In the genomic region with DNA sequence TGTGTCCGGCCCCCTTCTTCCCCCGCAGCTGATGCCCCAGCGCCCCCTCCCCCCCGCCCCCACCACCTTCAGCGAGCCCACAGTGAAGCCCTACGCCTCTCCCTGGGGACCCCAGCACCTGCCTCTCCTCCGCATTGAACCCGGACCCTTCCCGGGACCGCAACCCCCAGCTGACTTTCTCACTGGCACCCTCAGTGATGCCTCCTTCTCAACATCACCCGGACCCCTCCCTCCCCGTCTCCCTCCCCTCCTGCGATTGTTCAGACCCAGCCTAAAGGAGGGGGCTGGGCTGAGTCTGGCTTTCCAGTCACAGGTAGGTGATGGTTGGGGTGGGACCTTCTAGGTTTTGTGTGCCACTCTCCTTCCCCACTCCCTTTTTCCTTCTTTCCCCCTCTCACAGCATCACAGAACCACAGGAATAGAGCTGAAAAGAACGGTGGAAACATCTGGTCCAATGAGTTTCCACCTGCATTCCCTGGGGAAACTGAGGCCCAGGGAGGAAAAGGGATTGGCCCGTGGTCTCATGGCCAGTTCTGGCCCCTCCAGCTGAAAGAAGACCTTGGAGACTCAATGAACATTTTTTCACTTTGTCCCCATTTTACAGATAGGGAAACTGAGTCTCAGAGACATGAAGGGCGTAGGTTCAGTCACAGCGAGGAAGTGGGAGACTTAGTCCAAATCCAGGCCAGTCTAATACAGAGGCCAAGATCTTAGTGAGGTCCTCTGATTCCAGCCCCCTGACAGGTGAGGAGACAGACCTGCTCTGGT, we compare ENCODE assay signal across 9 cellular contexts. TPM values are rescaled to one million over a fixed set of nuclear protein-coding genes. Genes with fewer than 3 reads are reported as not detected.
A peak's percentile ranks its signal among the peaks of the same experiment; 100 is the strongest.
DNase-seq lines count a peak whose midpoint lies in the region; ATAC-seq and TF ChIP-seq lines count a peak whose summit lies in the region.
"Had no signal": no experiment of that assay in that cellular context is flagged by ENCODE, and none has a peak within 500 bp of the region (broad histone marks: within the 10 kb centered on the region; RNA-seq: fewer than 3 reads in every experiment).

No MANE protein-coding gene starts in this region.

- TF ChIP-seq CTCF in Peyer's patch (IDR thresholded peaks at IDR 0.05) (no peak), heart right ventricle (IDR thresholded peaks at IDR 0.05) (no peak)

- H3K4me3 Mint-ChIP-seq in CD8-positive, alpha-beta memory T cell = peak overlapping the region in 6 of 7 donors; percentile 65 to 90 (median 85)

- H3K4me1 Mint-ChIP-seq in CD8-positive, alpha-beta memory T cell = peaks cover 8 to 23% (median 8%) of the 10 kb centered on the region in 3 donors

- no peak overlapping the region; the same call in 1 of the 2 replicates for H2AFZ ChIP-seq in GM23248

- WGBS in heart right ventricle, 2 donors = 34 to 46% methylated on average over 13 to 16 of the region's 17 CpGs
- 49 to 61% methylated on average over 8 to 17 of the region's 17 CpGs for WGBS in GM23248 (ENCODE audit: low coverage in 1 of 2, low lambda C conversion rate in 2 of 2, missing lambda C conversion rate in 2 of 2), 2 experiments

- no peaks in the 10 kb centered on the region for H3K79me2 ChIP-seq in GM23248 (ENCODE audit: insufficient read depth)

- no peak for TF ChIP-seq POLR2A in Peyer's patch (IDR thresholded peaks at IDR 0.05)

- ATAC-seq in heart right ventricle (peak in 4 of 8 donors; percentile 5 to 19 (median 10)), HG02763 (IDR thresholded peaks at IDR 0.05; ENCODE audit: unreplicated experiment) (no peak)

- H3K27me3 Mint-ChIP-seq in CD8-positive, alpha-beta memory T cell = peaks cover 11 to 19% of the 10 kb centered on the region in 2 donors

- no peak overlapping the region for H3K4me2 ChIP-seq in GM23248 (ENCODE audit: unreplicated experiment)

- no peaks in the 10 kb centered on the region for H3K9me2 ChIP-seq in GM23248 (ENCODE audit: insufficient read depth)

- H3K4me3 ChIP-seq in CD8-positive, alpha-beta memory T cell (ENCODE audit: low read length) = no peak overlapping the region
- H3K4me3 ChIP-seq in Peyer's patch (peak overlapping the region; percentile 51 to 66 (median 63)), heart right ventricle (peak overlapping the region; percentile 54 to 83 (median 76)), rectal smooth muscle tissue (ENCODE audit: low read length) (peak overlapping the region; percentile 75), GM23248 (no peak overlapping the region)

- H3K27ac Mint-ChIP-seq in CD8-positive, alpha-beta memory T cell = peak overlapping the region in 5 of 8 donors; percentile 17 to 82 (median 63)

- no peak for DNase-seq in CD8-positive, alpha-beta memory T cell
- peak in 1 of 3 donors; percentile 45 for DNase-seq in Peyer's patch
- no peak for DNase-seq in heart right ventricle
- DNase-seq in 8988T = no peak
- no peak for DNase-seq in activated naive CD4-positive, alpha-beta T cell treated with anti-CD3 and anti-CD28 coated beads, Interleukin-2, amount 50 U/mL, for 16 hours
- DNase-seq in GM23248 = no peak

- POLR2A ChIA-PET in CD8-positive, alpha-beta memory T cell (lab: Charles Lee) = interaction anchor here (1.5 to 1.9 kb wide), 2 partner anchors 13 to 44 kb away, joined by 5 to 10 read pairs; a partner anchor contains a TSS

- H3K36me3 ChIP-seq in CD8-positive, alpha-beta memory T cell (ENCODE audit: insufficient read depth, low read length) = no peaks in the 10 kb centered on the region
- H3K36me3 ChIP-seq in Peyer's patch (no peaks in the 10 kb centered on the region), heart right ventricle (peaks cover 0 to 2% (median 0%) of the 10 kb centered on the region in 9 donors), rectal smooth muscle tissue (ENCODE audit: control insufficient read depth, insufficient read depth, low read length) (no peaks in the 10 kb centered on the region), GM23248 (ENCODE audit: low read depth) (no peaks in the 10 kb centered on the region)

- no peaks in the 10 kb centered on the region for H4K20me1 ChIP-seq in GM23248 (ENCODE audit: insufficient read depth)

- intact Hi-C loops in heart right ventricle (cut with DNase I) = loop anchor here in 2 of 10 donors (5.0 to 10.0 kb wide), 2 partner anchors 40 to 47 kb away; a partner anchor contains a TSS

- peaks cover 0 to 2% (median 0%) of the 10 kb centered on the region in 5 donors for H3K9me3 Mint-ChIP-seq in CD8-positive, alpha-beta memory T cell

- H3K27me3 ChIP-seq in CD8-positive, alpha-beta memory T cell (ENCODE audit: insufficient read depth, low read length, poor library complexity, severe bottlenecking) = peaks cover 5% of the 10 kb centered on the region
- no peaks in the 10 kb centered on the region for H3K27me3 ChIP-seq in Peyer's patch
- H3K27me3 ChIP-seq in heart right ventricle = peaks cover 0 to 19% (median 0%) of the 10 kb centered on the region in 7 donors
- no peaks in the 10 kb centered on the region for H3K27me3 ChIP-seq in rectal smooth muscle tissue (ENCODE audit: control insufficient read depth, insufficient read depth, low read length)
- H3K27me3 ChIP-seq in GM23248 (replicated peaks; ENCODE audit: insufficient read depth) = no peaks in the 10 kb centered on the region

- in situ Hi-C loops in GM23248 (cut with MboI) = no loop called here

- no peaks in the 10 kb centered on the region for H3K36me3 Mint-ChIP-seq in CD8-positive, alpha-beta memory T cell

- no peak overlapping the region for H3K9ac ChIP-seq in rectal smooth muscle tissue (ENCODE audit: low read length)
- H3K9ac ChIP-seq in GM23248 = no peak overlapping the region

- no peaks in the 10 kb centered on the region for H3K9me3 ChIP-seq in CD8-positive, alpha-beta memory T cell (ENCODE audit: low read length)
- H3K9me3 ChIP-seq in Peyer's patch = no peaks in the 10 kb centered on the region
- H3K9me3 ChIP-seq in heart right ventricle = no peaks in the 10 kb centered on the region
- no peaks in the 10 kb centered on the region for H3K9me3 ChIP-seq in GM23248 (ENCODE audit: low read depth)

- peaks cover 12% of the 10 kb centered on the region; the same call in 1 of the 2 replicates for H3F3A ChIP-seq in GM23248 (ENCODE audit: insufficient read depth)

- H3K27ac ChIP-seq in CD8-positive, alpha-beta memory T cell (ENCODE audit: low read depth, low read length) = no peak overlapping the region
- H3K27ac ChIP-seq in Peyer's patch = peak overlapping the region; percentile 35 to 72 (median 67)
- H3K27ac ChIP-seq in heart right ventricle = peak overlapping the region; percentile 9 to 96 (median 91)
- peak overlapping the region; percentile 87 for H3K27ac ChIP-seq in rectal smooth muscle tissue (ENCODE audit: low read depth, low read length)
- H3K27ac ChIP-seq in GM23248 = no peak overlapping the region

- CTCF ChIA-PET in CD8-positive, alpha-beta memory T cell (lab: Charles Lee) = interaction anchor here (1.6 to 4.7 kb wide), 4 partner anchors 10 to 44 kb away, joined by 4 to 38 read pairs (median 21); a partner anchor contains a TSS

- H3K4me1 ChIP-seq in CD8-positive, alpha-beta memory T cell (ENCODE audit: insufficient read depth, low read length) = peaks cover 6% of the 10 kb centered on the region
- H3K4me1 ChIP-seq in Peyer's patch (peaks cover 0 to 9% (median 0%) of the 10 kb centered on the region in 4 donors), heart right ventricle (peaks cover 0 to 48% (median 15%) of the 10 kb centered on the region in 9 donors), rectal smooth muscle tissue (ENCODE audit: control insufficient read depth, insufficient read depth, low read length) (peaks cover 6% of the 10 kb centered on the region), GM23248 (ENCODE audit: insufficient read depth) (no peaks in the 10 kb centered on the region)

RNA-seq across cellular contexts. Expression of a gene that starts 0.8 kb away (rescaled TPM):
- total RNA-seq in CD8-positive, alpha-beta memory T cell = 1 to 10 TPM; 1.0 to 1.1 TPM
- polyA plus RNA-seq in CD8-positive, alpha-beta memory T cell = 2.1 TPM
- 1 to 10 TPM; 1.4 to 4.1 (median 2.1) TPM for total RNA-seq in Peyer's patch
- total RNA-seq in heart right ventricle = 10 to 100 TPM; 46.9 to 99.0 (median 68.4) TPM
- polyA plus RNA-seq in heart right ventricle = 10 to 100 TPM in 1 of 2 donors, 1 to 10 TPM in 1; 9.2 to 39.5 TPM
- total RNA-seq in GM23248 (2014; rRNA removed; shearing (Covaris generic)) = 0.38 and 0.43 TPM in 2 replicates
- polyA plus RNA-seq in GM23248 (2016; fragmentation: Nextera tagmentation; extraction: Ambion mirVana) = 0.16 and 0.53 TPM in 2 replicates

RNA-seq across cellular contexts. Expression of a gene that starts 38.2 kb away (rescaled TPM):
- not detected for total RNA-seq in CD8-positive, alpha-beta memory T cell
- polyA plus RNA-seq in CD8-positive, alpha-beta memory T cell = not detected
- total RNA-seq in Peyer's patch (not detected), heart right ventricle (1 to 10 TPM in 9 of 10 donors, under 1 TPM in 1; 0.68 to 6.9 (median 2.3) TPM)
- polyA plus RNA-seq in heart right ventricle (10 to 100 TPM in 1 of 2 donors, under 1 TPM in 1; 0.71 to 10.1 TPM), GM23248 (2016; fragmentation: Nextera tagmentation; extraction: Ambion mirVana) (not detected in 2 replicates)
- total RNA-seq in GM23248 (2014; rRNA removed; shearing (Covaris generic)) = not detected in 2 replicates
- total RNA-seq: frontal cortex had no signal

RNA-seq across cellular contexts. Expression of a gene that starts 44.1 kb away (rescaled TPM):
- total RNA-seq in CD8-positive, alpha-beta memory T cell = 1,000 to 10,000 TPM; 2,528 to 2,642 TPM
- 2,743 TPM for polyA plus RNA-seq in CD8-positive, alpha-beta memory T cell
- total RNA-seq in Peyer's patch (100 to 1,000 TPM; 258 to 541 (median 430) TPM), heart right ventricle (1,000 to 10,000 TPM in 2 of 10 donors, 100 to 1,000 TPM in 8; 827 to 1,102 (median 884) TPM)
- polyA plus RNA-seq in heart right ventricle (1,000 to 10,000 TPM; 1,113 to 2,488 TPM), GM23248 (2016; fragmentation: Nextera tagmentation; extraction: Ambion mirVana) (923 and 947 TPM in 2 replicates)
- 426 and 1,611 TPM in 2 replicates for total RNA-seq in GM23248 (2014; rRNA removed; shearing (Covaris generic))

Comparison
In these comparisons a context has a peak if more than half of its experiments do, and no peak if none do; other contexts are left out.
1. H3K27ac ChIP-seq: peak in Peyer's patch (4 of 4), heart right ventricle (10 of 10) and rectal smooth muscle tissue (single experiment); none in CD8-positive, alpha-beta memory T cell (single experiment) and GM23248 (single experiment).
2. H3K4me3 ChIP-seq: peak in Peyer's patch (4 of 4), heart right ventricle (10 of 10) and rectal smooth muscle tissue (single experiment); none in CD8-positive, alpha-beta memory T cell (single experiment) and GM23248 (single experiment).
3. RNA of a gene that starts 0.8 kb away (total RNA-seq): 46.9 to 99.0 TPM in heart right ventricle; 1.4 to 4.1 TPM in Peyer's patch, 1.0 to 1.1 TPM in CD8-positive, alpha-beta memory T cell and 0.38 to 0.43 TPM in GM23248; every median in the first group is over 4 times any median in the second.